In the genomic region with DNA sequence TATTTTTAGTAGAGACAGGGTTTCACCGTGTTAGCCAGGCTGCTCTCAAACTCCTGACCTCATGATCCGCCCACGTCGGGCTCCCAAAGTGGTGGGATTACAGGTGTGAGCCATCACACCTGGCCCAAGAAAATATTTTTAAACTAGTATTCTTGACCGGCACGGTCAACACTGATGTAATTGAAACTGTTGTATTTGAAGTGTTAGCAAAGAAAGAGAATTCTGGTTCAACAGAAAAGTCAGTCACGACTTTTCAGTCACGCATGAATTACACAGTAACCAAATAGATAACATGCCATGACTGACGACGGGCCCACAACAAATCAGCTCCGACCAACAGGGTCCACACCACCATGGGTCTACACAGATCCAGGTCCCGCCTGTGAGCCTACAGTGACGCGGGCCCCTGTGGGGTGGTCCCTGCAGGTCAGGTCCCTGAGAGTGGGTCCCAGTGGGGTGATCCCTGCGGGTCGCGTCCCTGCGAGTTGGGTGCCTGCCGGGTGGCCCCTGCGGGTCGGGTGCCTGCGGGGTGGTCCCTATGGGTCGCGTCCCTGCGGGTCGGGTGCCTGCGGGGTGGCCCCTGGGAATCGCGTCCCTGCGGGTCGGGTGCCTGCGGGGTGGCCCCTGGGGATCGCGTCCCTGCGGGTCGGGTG, we compare ENCODE assay signal across 1 cellular context.
TF ChIP-seq lines count a peak whose summit lies in the region.

No MANE protein-coding gene starts in this region.

TF ChIP-seq in GM12878, 131 proteins besides CTCF, POLR2A, EP300 and RAD21 (continued from another document and continues in another):
- TF ChIP-seq, protein P1, sequence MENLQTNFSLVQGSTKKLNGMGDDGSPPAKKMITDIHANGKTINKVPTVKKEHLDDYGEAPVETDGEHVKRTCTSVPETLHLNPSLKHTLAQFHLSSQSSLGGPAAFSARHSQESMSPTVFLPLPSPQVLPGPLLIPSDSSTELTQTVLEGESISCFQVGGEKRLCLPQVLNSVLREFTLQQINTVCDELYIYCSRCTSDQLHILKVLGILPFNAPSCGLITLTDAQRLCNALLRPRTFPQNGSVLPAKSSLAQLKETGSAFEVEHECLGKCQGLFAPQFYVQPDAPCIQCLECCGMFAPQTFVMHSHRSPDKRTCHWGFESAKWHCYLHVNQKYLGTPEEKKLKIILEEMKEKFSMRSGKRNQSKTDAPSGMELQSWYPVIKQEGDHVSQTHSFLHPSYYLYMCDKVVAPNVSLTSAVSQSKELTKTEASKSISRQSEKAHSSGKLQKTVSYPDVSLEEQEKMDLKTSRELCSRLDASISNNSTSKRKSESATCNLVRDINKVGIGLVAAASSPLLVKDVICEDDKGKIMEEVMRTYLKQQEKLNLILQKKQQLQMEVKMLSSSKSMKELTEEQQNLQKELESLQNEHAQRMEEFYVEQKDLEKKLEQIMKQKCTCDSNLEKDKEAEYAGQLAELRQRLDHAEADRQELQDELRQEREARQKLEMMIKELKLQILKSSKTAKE (IDR thresholded peaks at IDR 0.05; ENCODE audit: low read depth, poor library complexity, severe bottlenecking) = peak; percentile 77
- TF ChIP-seq SMAD1 (IDR thresholded peaks at IDR 0.05; ENCODE audit: low read depth, partially characterized antibody) = no peak
- no peak for TF ChIP-seq ZSCAN29 (IDR thresholded peaks at IDR 0.05)
- TF ChIP-seq SMC3 (IDR thresholded peaks at IDR 0.05; ENCODE audit: borderline replicate concordance, low read length) = no peak
- TF ChIP-seq BCLAF1 (IDR thresholded peaks at IDR 0.05) = no peak
- TF ChIP-seq ESRRA (IDR thresholded peaks at IDR 0.05; ENCODE audit: low read length) = no peak
- TF ChIP-seq KLF5 (IDR thresholded peaks at IDR 0.05; ENCODE audit: partially characterized antibody) = peak; percentile 60
- TF ChIP-seq NFXL1 (IDR thresholded peaks at IDR 0.05; ENCODE audit: borderline replicate concordance) = no peak
- TF ChIP-seq SUPT20H (IDR thresholded peaks at IDR 0.05; ENCODE audit: borderline replicate concordance, control insufficient read depth, low read depth, low read length) = no peak
- TF ChIP-seq JUNB (IDR thresholded peaks at IDR 0.05) = peak; percentile 44; the same call in 1 of the 2 replicates
- no peak for TF ChIP-seq RB1 (IDR thresholded peaks at IDR 0.05; ENCODE audit: borderline replicate concordance)
- TF ChIP-seq NRF1 (conservative IDR thresholded peaks at IDR 0.05; ENCODE audit: low read depth, low read length) = no peak
- no peak for TF ChIP-seq ETV6 (conservative IDR thresholded peaks at IDR 0.05 in 1 of 2, IDR thresholded peaks at IDR 0.05 in 1 of 2; ENCODE audit: borderline replicate concordance in 1 of 2, low read depth in 1 of 2)
- TF ChIP-seq POLR2AphosphoS5 (IDR thresholded peaks at IDR 0.05; ENCODE audit: low read length) = peak; percentile 92
- TF ChIP-seq RCOR1 (conservative IDR thresholded peaks at IDR 0.05; ENCODE audit: low read depth, low read length) = no peak
- no peak for TF ChIP-seq CBX3 (IDR thresholded peaks at IDR 0.05; ENCODE audit: borderline replicate concordance, low read depth)
- no peak for TF ChIP-seq EZH2 (IDR thresholded peaks at IDR 0.05; ENCODE audit: borderline replicate concordance, control insufficient read depth, low read depth, low read length)
- TF ChIP-seq, protein P2, sequence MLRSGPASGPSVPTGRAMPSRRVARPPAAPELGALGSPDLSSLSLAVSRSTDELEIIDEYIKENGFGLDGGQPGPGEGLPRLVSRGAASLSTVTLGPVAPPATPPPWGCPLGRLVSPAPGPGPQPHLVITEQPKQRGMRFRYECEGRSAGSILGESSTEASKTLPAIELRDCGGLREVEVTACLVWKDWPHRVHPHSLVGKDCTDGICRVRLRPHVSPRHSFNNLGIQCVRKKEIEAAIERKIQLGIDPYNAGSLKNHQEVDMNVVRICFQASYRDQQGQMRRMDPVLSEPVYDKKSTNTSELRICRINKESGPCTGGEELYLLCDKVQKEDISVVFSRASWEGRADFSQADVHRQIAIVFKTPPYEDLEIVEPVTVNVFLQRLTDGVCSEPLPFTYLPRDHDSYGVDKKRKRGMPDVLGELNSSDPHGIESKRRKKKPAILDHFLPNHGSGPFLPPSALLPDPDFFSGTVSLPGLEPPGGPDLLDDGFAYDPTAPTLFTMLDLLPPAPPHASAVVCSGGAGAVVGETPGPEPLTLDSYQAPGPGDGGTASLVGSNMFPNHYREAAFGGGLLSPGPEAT (IDR thresholded peaks at IDR 0.05; ENCODE audit: low read depth) = peak; percentile 81
- TF ChIP-seq EED (IDR thresholded peaks at IDR 0.05; ENCODE audit: low read depth) = 0 out of 2 replicates have a peak, but pooled peaks have one; percentile 13
- no peak for TF ChIP-seq TAF1 (IDR thresholded peaks at IDR 0.05; ENCODE audit: borderline replicate concordance, low read depth, low read length)
- TF ChIP-seq ZNF207 (IDR thresholded peaks at IDR 0.05; ENCODE audit: borderline replicate concordance) = no peak
- no peak for TF ChIP-seq FOXK2 (IDR thresholded peaks at IDR 0.05)
- TF ChIP-seq PAX8 (IDR thresholded peaks at IDR 0.05) = no peak
- no peak for TF ChIP-seq MYB (IDR thresholded peaks at IDR 0.05; ENCODE audit: borderline replicate concordance, low read depth, low read length)
- no peak for TF ChIP-seq RFX5 (IDR thresholded peaks at IDR 0.05; ENCODE audit: low read depth, low read length)
- TF ChIP-seq NBN (IDR thresholded peaks at IDR 0.05) = 0 out of 2 replicates have a peak, but pooled peaks have one; percentile 44
- TF ChIP-seq ZBTB11 (CRISPR knock-in tag; IDR thresholded peaks at IDR 0.05) = no peak
- no peak for TF ChIP-seq FOS (IDR thresholded peaks at IDR 0.05; ENCODE audit: borderline replicate concordance, extremely low read depth, insufficient read length)
- no peak for TF ChIP-seq SUZ12 (IDR thresholded peaks at IDR 0.05; ENCODE audit: unreplicated experiment)
- TF ChIP-seq DPF2 (IDR thresholded peaks at IDR 0.05) = peak; percentile 65
- no peak; the same call in 1 of the 2 replicates for TF ChIP-seq ZBTB40 (IDR thresholded peaks at IDR 0.05; ENCODE audit: borderline replicate concordance)
- TF ChIP-seq GATAD2B (conservative IDR thresholded peaks at IDR 0.05; ENCODE audit: low read depth) = no peak
- TF ChIP-seq CBFB (IDR thresholded peaks at IDR 0.05; ENCODE audit: low read depth) = peak; percentile 70; the same call in 1 of the 2 replicates
- no peak for TF ChIP-seq KDM1A (IDR thresholded peaks at IDR 0.05; ENCODE audit: borderline replicate concordance)
- peak; percentile 54; the same call in 1 of the 2 replicates for TF ChIP-seq RUNX3 (IDR thresholded peaks at IDR 0.05; ENCODE audit: low read length)
- TF ChIP-seq IKZF1 (conservative IDR thresholded peaks at IDR 0.05) = peak; percentile 54
- TF ChIP-seq POU2F2 (IDR thresholded peaks at IDR 0.05; ENCODE audit: borderline replicate concordance, low read depth, low read length) = no peak; the same call in 2 of the 3 replicates
- no peak for TF ChIP-seq STAT3 (IDR thresholded peaks at IDR 0.05; ENCODE audit: low read depth, low read length)
- TF ChIP-seq ASH2L (IDR thresholded peaks at IDR 0.05; ENCODE audit: borderline replicate concordance, low read depth) = no peak
- no peak for TF ChIP-seq CEBPZ (IDR thresholded peaks at IDR 0.05; ENCODE audit: low read depth, low read length)
- peak; percentile 3 for TF ChIP-seq SP1 (IDR thresholded peaks at IDR 0.05; ENCODE audit: low read depth, low read length)
